In the genomic region with DNA sequence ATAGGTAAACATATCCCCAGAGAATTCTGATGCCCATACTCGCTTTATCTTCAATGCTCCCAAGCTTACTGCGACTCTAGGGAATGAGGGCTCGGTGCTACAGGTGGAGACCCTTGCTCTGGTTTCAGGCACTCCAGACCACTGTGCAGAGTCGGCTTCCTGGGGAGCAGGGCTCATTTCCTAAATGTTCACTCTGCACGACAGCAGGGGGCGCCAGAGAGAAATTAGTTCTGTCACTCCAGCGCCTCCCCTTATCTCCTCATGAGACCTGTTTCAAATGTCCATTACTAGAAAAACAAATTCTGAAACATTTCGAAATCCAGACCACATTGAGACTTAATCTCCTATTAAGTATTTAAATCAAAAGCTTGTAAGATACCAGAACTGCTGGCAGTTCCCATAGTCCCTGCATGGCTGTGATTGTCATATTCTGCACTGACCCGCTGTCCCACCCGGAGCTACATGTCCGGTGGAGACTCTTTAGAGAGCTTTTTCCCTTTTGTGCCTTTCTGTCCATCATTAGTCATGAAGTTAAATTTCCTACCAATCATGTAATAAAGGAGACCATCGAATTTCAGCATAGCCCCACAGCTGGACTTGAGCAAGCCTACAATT, we compare ENCODE assay signal across 8 cellular contexts. TPM values are rescaled to one million over a fixed set of nuclear protein-coding genes. Genes with fewer than 3 reads are reported as not detected.
DNase-seq lines count a peak whose midpoint lies in the region; ATAC-seq and TF ChIP-seq lines count a peak whose summit lies in the region.

No MANE protein-coding gene starts in this region.

- no peaks in the 10 kb centered on the region for H3K79me2 ChIP-seq in PC-9 (ENCODE audit: low read depth)
- no peaks in the 10 kb centered on the region for H3K79me2 ChIP-seq in neural cell (replicated peaks; ENCODE audit: insufficient read depth, low read length)

- H3K4me3 ChIP-seq in PC-9, result no peak overlapping the region
- H3K4me3 ChIP-seq in fibroblast of the aortic adventitia (ENCODE audit: low read depth, low read length), result no peak overlapping the region
- no peak overlapping the region for H3K4me3 ChIP-seq in neural cell (ENCODE audit: low read length)
- no peak overlapping the region for H3K4me3 ChIP-seq in stomach

- intact Hi-C loops in PC-9 (cut with micrococcal nuclease; ENCODE audit: unreplicated experiment) (loop anchor here (1.0 to 10.0 kb wide), 6 partner anchors 58 to 905 kb away; a partner anchor contains a TSS), stomach (cut with DNase I; ENCODE audit: low total_unique reads) (no loop called here)

- H3K4me2 ChIP-seq in PC-9 (no peak overlapping the region), neural cell (ENCODE audit: low read length) (no peak overlapping the region)

- H3K9me3 ChIP-seq in PC-9 (ENCODE audit: insufficient read depth, low read depth) (no peaks in the 10 kb centered on the region), neural cell (ENCODE audit: low read length) (no peaks in the 10 kb centered on the region), stomach (no peaks in the 10 kb centered on the region)

- DNase-seq in Daoy (ENCODE audit: low read depth) (peak; percentile 58), PC-9 (peak in 1 of 2 experiments; percentile 57), activated T-helper 1 cell treated with Interleukin-2 at 50 U/mL for 16 hours (ENCODE audit: low read depth) (peak; percentile 65), fibroblast of the aortic adventitia (ENCODE audit: low read depth) (peak; percentile 79), stomach (peak; percentile 85)

- WGBS in stomach, 5 donors, result 40 to 49% (median 42%) methylated on average over 12 of the region's 12 CpGs

- TF ChIP-seq EP300 in neural cell (conservative IDR thresholded peaks at IDR 0.05; ENCODE audit: poor library complexity, severe bottlenecking) (no peak), stomach (IDR thresholded peaks at IDR 0.05) (no peak)

- no peak for TF ChIP-seq POLR2A in stomach (IDR thresholded peaks at IDR 0.05)

- H2AFZ ChIP-seq in PC-9 (no peak overlapping the region), neural cell (ENCODE audit: low read depth, low read length) (no peak overlapping the region)

- no TSS peak for BruUV-seq in PC-9 (replicated peaks; lab: Mats Ljungman, UMichigan)

- peak; percentile 75 for TF ChIP-seq CTCF in PC-9 (conservative IDR thresholded peaks at IDR 0.05)
- TF ChIP-seq CTCF in fibroblast of the aortic adventitia (IDR thresholded peaks at IDR 0.05; ENCODE audit: insufficient read depth, low read length), result peak; percentile 76
- TF ChIP-seq CTCF in neural cell (IDR thresholded peaks at IDR 0.05; ENCODE audit: poor library complexity, severe bottlenecking), result peak; percentile 43
- TF ChIP-seq CTCF in stomach (IDR thresholded peaks at IDR 0.05), result peak in 5 of 7 experiments; percentile 39 to 85 (median 73)

- no peak overlapping the region for H3K9ac ChIP-seq in neural cell (ENCODE audit: low read length)

- H3K9me2 ChIP-seq in PC-9 (ENCODE audit: insufficient read depth) (no peaks in the 10 kb centered on the region), neural cell (ENCODE audit: insufficient read depth, low read length) (no peaks in the 10 kb centered on the region)

- ATAC-seq in HG03175 (IDR thresholded peaks at IDR 0.05; ENCODE audit: unreplicated experiment) (peak; percentile 48), HG02610 (IDR thresholded peaks at IDR 0.05; ENCODE audit: unreplicated experiment) (no peak)

- CTCF ChIA-PET in PC-9 (lab: Charles Lee), result interaction anchor here (0.6 kb wide), 2 partner anchors 73 to 88 kb away, joined by 3 to 4 read pairs; no protein-coding TSS in a partner anchor

- TF ChIP-seq RAD21 in neural cell (conservative IDR thresholded peaks at IDR 0.05), result peak; percentile 22

- no peaks in the 10 kb centered on the region for H3F3A ChIP-seq in PC-9 (ENCODE audit: insufficient read depth, low read depth)
- no peaks in the 10 kb centered on the region for H3F3A ChIP-seq in neural cell (ENCODE audit: insufficient read depth, low read length, poor library complexity, severe bottlenecking)

- POLR2A ChIA-PET in PC-9 (lab: Charles Lee; ENCODE audit: unreplicated experiment), result no interaction called here

- H3K27me3 ChIP-seq in PC-9 (ENCODE audit: insufficient read depth, low read depth) (no peaks in the 10 kb centered on the region), neural cell (ENCODE audit: insufficient read depth, low read depth, low read length) (no peaks in the 10 kb centered on the region), stomach (no peaks in the 10 kb centered on the region)

- H3K27ac ChIP-seq in PC-9 (no peak overlapping the region), neural cell (ENCODE audit: low read length) (no peak overlapping the region), stomach (peak overlapping the region; percentile 50 to 73 (median 60))

- H3K36me3 ChIP-seq in PC-9 (ENCODE audit: low read depth) (no peaks in the 10 kb centered on the region), neural cell (ENCODE audit: insufficient read depth, low read length) (no peaks in the 10 kb centered on the region), stomach (peaks cover 0 to 16% (median 4%) of the 10 kb centered on the region in 4 donors)

- H4K20me1 ChIP-seq in PC-9 (ENCODE audit: insufficient read depth) (no peaks in the 10 kb centered on the region), neural cell (ENCODE audit: insufficient read depth) (no peaks in the 10 kb centered on the region)

- no peaks in the 10 kb centered on the region for H3K4me1 ChIP-seq in PC-9 (replicated peaks; ENCODE audit: insufficient read depth)
- peaks cover 14 to 32% (median 26%) of the 10 kb centered on the region in 4 donors for H3K4me1 ChIP-seq in stomach

TF ChIP-seq in neural cell, 6 proteins besides CTCF, POLR2A, EP300 and RAD21:
- TF ChIP-seq POLR2AphosphoS5 (IDR thresholded peaks at IDR 0.05) (no peak), TAF1 (IDR thresholded peaks at IDR 0.05; ENCODE audit: low read depth) (no peak), MXI1 (conservative IDR thresholded peaks at IDR 0.05; ENCODE audit: poor library complexity, severe bottlenecking) (no peak), SMC3 (conservative IDR thresholded peaks at IDR 0.05; ENCODE audit: poor library complexity) (no peak), EZH2 (IDR thresholded peaks at IDR 0.05; ENCODE audit: borderline replicate concordance, insufficient read depth, low read length, poor library complexity, severe bottlenecking) (no peak)
- TF ChIP-seq, protein P1, sequence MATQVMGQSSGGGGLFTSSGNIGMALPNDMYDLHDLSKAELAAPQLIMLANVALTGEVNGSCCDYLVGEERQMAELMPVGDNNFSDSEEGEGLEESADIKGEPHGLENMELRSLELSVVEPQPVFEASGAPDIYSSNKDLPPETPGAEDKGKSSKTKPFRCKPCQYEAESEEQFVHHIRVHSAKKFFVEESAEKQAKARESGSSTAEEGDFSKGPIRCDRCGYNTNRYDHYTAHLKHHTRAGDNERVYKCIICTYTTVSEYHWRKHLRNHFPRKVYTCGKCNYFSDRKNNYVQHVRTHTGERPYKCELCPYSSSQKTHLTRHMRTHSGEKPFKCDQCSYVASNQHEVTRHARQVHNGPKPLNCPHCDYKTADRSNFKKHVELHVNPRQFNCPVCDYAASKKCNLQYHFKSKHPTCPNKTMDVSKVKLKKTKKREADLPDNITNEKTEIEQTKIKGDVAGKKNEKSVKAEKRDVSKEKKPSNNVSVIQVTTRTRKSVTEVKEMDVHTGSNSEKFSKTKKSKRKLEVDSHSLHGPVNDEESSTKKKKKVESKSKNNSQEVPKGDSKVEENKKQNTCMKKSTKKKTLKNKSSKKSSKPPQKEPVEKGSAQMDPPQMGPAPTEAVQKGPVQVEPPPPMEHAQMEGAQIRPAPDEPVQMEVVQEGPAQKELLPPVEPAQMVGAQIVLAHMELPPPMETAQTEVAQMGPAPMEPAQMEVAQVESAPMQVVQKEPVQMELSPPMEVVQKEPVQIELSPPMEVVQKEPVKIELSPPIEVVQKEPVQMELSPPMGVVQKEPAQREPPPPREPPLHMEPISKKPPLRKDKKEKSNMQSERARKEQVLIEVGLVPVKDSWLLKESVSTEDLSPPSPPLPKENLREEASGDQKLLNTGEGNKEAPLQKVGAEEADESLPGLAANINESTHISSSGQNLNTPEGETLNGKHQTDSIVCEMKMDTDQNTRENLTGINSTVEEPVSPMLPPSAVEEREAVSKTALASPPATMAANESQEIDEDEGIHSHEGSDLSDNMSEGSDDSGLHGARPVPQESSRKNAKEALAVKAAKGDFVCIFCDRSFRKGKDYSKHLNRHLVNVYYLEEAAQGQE (IDR thresholded peaks at IDR 0.05; ENCODE audit: borderline replicate concordance), result no peak

RNA-seq across cellular contexts. Expression of a gene that starts 22.4 kb away (rescaled TPM):
- total RNA-seq in Daoy (2014; rRNA removed; shearing (Covaris generic)), result 0.86 and 1.4 TPM in 2 replicates
- total RNA-seq in PC-9 (2021) (2.7 and 3.4 TPM in 2 replicates), fibroblast of the aortic adventitia (ENCODE audit: low replicate concordance) (2.0 and 15.7 TPM in 2 replicates), stomach (100 to 1,000 TPM in 1 of 5 donors, 10 to 100 TPM in 1, 1 to 10 TPM in 2, not detected in 1; 3.8 to 115 (median 12.8) TPM)
- polyA plus RNA-seq in neural cell (not detected in 2 replicates), stomach (1 to 10 TPM; 3.5 to 5.2 (median 4.2) TPM)
- polyA minus RNA-seq in neural cell, result not detected in 2 replicates

RNA-seq across cellular contexts. Expression of a gene that starts 53.7 kb away (rescaled TPM):
- 9.3 and 12.3 TPM in 2 replicates for total RNA-seq in Daoy (2014; rRNA removed; shearing (Covaris generic))
- total RNA-seq in PC-9 (2021) (12.7 and 14.8 TPM in 2 replicates), fibroblast of the aortic adventitia (ENCODE audit: low replicate concordance) (11.2 and 18.7 TPM in 2 replicates), stomach (10 to 100 TPM in 1 of 5 donors, 1 to 10 TPM in 4; 4.5 to 16.3 (median 5.8) TPM)
- polyA plus RNA-seq in neural cell (0.40 and 0.84 TPM in 2 replicates), stomach (10 to 100 TPM; 12.4 to 19.3 (median 12.4) TPM)
- polyA minus RNA-seq in neural cell, result 0.73 and 0.93 TPM in 2 replicates

Comparison
In these comparisons a context has a peak if more than half of its experiments do, and no peak if none do; other contexts are left out.
1. H3K27ac ChIP-seq: peak in stomach (5 of 5); none in PC-9 (single experiment) and neural cell (single experiment).
2. Peak in every context shown above with its lines, with median percentiles within 50 percentile points of each other: CTCF ChIP-seq.